Comparison of ENCODE assay signal across 8 cellular contexts in the genomic region with DNA sequence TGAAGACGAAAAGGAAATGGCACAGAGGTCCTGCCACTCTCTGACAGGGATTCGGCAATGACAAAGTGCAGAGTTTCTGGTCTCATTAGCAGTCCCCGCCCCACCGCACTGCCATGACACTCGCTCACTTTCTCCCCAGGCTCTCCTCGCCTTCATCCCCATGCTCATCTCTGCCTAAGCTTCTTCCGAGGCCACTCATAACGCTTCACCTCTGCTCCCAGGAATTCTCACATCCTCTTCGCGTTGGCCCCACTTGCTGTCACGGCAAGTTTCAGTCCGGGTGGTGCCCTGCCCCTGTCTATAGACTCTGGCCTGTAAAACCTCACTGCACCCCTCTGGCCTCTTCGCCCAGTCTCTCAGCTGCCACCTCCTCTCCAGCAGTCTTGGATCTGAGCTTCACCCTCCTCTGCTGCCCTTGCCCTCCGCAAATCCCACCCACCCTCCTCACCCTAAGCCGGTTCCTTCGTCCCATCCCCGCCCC. TPM values are rescaled to one million over a fixed set of nuclear protein-coding genes. Genes with fewer than 3 reads are reported as not detected.
A peak's percentile ranks its signal among the peaks of the same experiment; 100 is the strongest.
DNase-seq lines count a peak whose midpoint lies in the region; ATAC-seq and TF ChIP-seq lines count a peak whose summit lies in the region.

No MANE protein-coding gene starts in this region.

- H3K36me3 Mint-ChIP-seq in T-cell (peaks cover 4% of the 10 kb centered on the region), brain (peaks cover 6% of the 10 kb centered on the region)

- H3K27ac Mint-ChIP-seq in T-cell (peak overlapping the region; percentile 89 to 95), brain (peak overlapping the region; percentile 73 to 94 (median 82))

- TF ChIP-seq CTCF in AG09309 (IDR thresholded peaks at IDR 0.05; ENCODE audit: control insufficient read depth, insufficient read depth, low read depth, low read length, missing control alignments) (no peak), brain (conservative IDR thresholded peaks at IDR 0.05) (no peak)

- POLR2A ChIA-PET in T-cell (lab: Charles Lee), result no interaction called here

- DNase-seq in AG09309 (ENCODE audit: low read depth) (no peak), T-cell (peak in 23 of 34 experiments; percentile 13 to 44 (median 28)), iris pigment epithelial cell (ENCODE audit: low read depth) (peak; percentile 13), MV-4-11 (lab: John Stamatoyannopoulos, UW) (no peak), GF-D8 (lab: John Stamatoyannopoulos, UW) (no peak)
- peak; percentile 59 for DNase-seq in stimulated activated CD4-positive, alpha-beta T cell treated with anti-CD3 and anti-CD28 coated beads, Interleukin-1b, Interleukin-23, amount 100 ng/mL, for 48 hours

- H3K4me3 ChIP-seq in AG09309 (ENCODE audit: control insufficient read depth, low read depth, low read length), result peak overlapping the region; percentile 76

- CTCF ChIA-PET in T-cell (lab: Charles Lee), result interaction anchor here (0.6 to 0.8 kb wide), 4 partner anchors 10 to 1047 kb away, joined by 3 to 5 read pairs (median 3); no protein-coding TSS in a partner anchor

- no peaks in the 10 kb centered on the region for H3K27me3 Mint-ChIP-seq in T-cell
- H3K27me3 Mint-ChIP-seq in brain, result peaks cover 18% of the 10 kb centered on the region

- no peaks in the 10 kb centered on the region for H3K9me3 Mint-ChIP-seq in T-cell
- no peaks in the 10 kb centered on the region for H3K9me3 Mint-ChIP-seq in brain

- peak overlapping the region; percentile 90 to 98 (median 96) for H3K4me3 Mint-ChIP-seq in T-cell
- peak overlapping the region; percentile 93 to 96 (median 95) for H3K4me3 Mint-ChIP-seq in brain

- H3K4me1 Mint-ChIP-seq in T-cell (peaks cover 37 to 45% (median 41%) of the 10 kb centered on the region in 3 donors), brain (peaks cover 38% of the 10 kb centered on the region)

- peak; percentile 32 for ATAC-seq in GM21723 (IDR thresholded peaks at IDR 0.05; ENCODE audit: unreplicated experiment)
- ATAC-seq in T-cell (replicated peaks in 1 of 4), result peak in 2 of 4 experiments; percentile 6 to 8

RNA-seq across cellular contexts. Expression of a gene that starts 0.7 kb away (rescaled TPM):
- total RNA-seq in T-cell, result 10 to 100 TPM; 40.3 to 73.5 (median 64.7) TPM
- polyA plus RNA-seq in brain (ENCODE audit: insufficient read depth, low read depth, low replicate concordance), result 20.8 TPM

RNA-seq across cellular contexts. Expression of a gene that starts 13.6 kb away (rescaled TPM):
- 10 to 100 TPM; 52.4 to 58.4 (median 55.6) TPM for total RNA-seq in T-cell
- polyA plus RNA-seq in brain (ENCODE audit: insufficient read depth, low read depth, low replicate concordance), result 47.1 TPM

RNA-seq across cellular contexts. Expression of a gene that starts 55.0 kb away (rescaled TPM):
- 10 to 100 TPM; 51.4 to 75.1 (median 62.2) TPM for total RNA-seq in T-cell
- polyA plus RNA-seq in brain (ENCODE audit: insufficient read depth, low read depth, low replicate concordance), result 25.0 TPM

Comparison
In these comparisons a context has a peak if more than half of its experiments do, and no peak if none do; other contexts are left out.
1. DNase-seq: peak in T-cell (23 of 34), iris pigment epithelial cell (single experiment) and stimulated activated CD4-positive, alpha-beta T cell treated with anti-CD3 and anti-CD28 coated beads, Interleukin-1b, Interleukin-23, amount 100 ng/mL, for 48 hours (single experiment); none in AG09309 (single experiment), MV-4-11 (single experiment) and GF-D8 (single experiment).